1 cellular context compared by ENCODE assay signal in genomic region chr6:11208267-11208666, GRCh38.
TF ChIP-seq lines count a peak whose summit lies in the region.

No MANE protein-coding gene starts in this region.

TF ChIP-seq in SK-N-SH, 30 proteins besides CTCF, POLR2A, EP300 and RAD21 (continued from another document):
- no peak for TF ChIP-seq SMC3 (IDR thresholded peaks at IDR 0.05; ENCODE audit: low read depth, low read length)
- no peak for TF ChIP-seq SIN3A (IDR thresholded peaks at IDR 0.05; ENCODE audit: borderline replicate concordance, low read depth, low read length)
- TF ChIP-seq MEF2A (IDR thresholded peaks at IDR 0.05; ENCODE audit: borderline replicate concordance, low read depth) = no peak
- no peak for TF ChIP-seq NRF1 (IDR thresholded peaks at IDR 0.05; ENCODE audit: low read depth, low read length)
- TF ChIP-seq USF1 (IDR thresholded peaks at IDR 0.05; ENCODE audit: borderline replicate concordance, low read depth) = no peak
- no peak for TF ChIP-seq JUND (IDR thresholded peaks at IDR 0.05)
- TF ChIP-seq YY1 (IDR thresholded peaks at IDR 0.05; ENCODE audit: low read depth) = no peak
- no peak for TF ChIP-seq MAX (IDR thresholded peaks at IDR 0.05; ENCODE audit: low read depth)
- no peak for TF ChIP-seq NFIC (IDR thresholded peaks at IDR 0.05; ENCODE audit: borderline replicate concordance)
- no peak for TF ChIP-seq ZBTB33 (IDR thresholded peaks at IDR 0.05; ENCODE audit: borderline replicate concordance, low read depth)
- no peak for TF ChIP-seq TCF12 (IDR thresholded peaks at IDR 0.05)
- no peak for TF ChIP-seq PBX3 (IDR thresholded peaks at IDR 0.05)
